28 cellular contexts compared by ENCODE assay signal in the genomic region with DNA sequence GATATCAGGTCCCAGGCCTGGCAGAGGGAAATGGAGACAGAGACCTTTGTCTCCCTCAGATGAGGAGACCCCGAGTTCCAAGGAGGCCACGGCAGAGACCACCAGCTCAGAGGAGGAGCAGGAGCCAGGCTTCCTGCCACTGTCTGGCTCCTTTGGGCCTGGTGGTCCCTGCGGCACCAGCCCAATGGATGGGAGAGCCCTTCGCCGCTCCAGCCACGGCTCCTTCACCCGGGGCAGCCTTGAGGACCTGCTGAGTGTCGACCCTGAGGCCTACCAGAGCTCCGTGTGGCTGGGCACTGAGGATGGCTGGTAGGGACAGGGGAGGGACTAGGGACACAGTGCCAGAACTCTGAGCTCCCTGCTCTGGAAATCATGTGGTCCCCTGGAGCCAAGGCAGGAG. TPM values are rescaled to one million over a fixed set of nuclear protein-coding genes. Genes with fewer than 3 reads are reported as not detected.
"Had no signal": no experiment of that assay in that cellular context is flagged by ENCODE, and none has a peak within 500 bp of the region (broad histone marks: within the 10 kb centered on the region; RNA-seq: fewer than 3 reads in every experiment).

No MANE protein-coding gene starts in this region.

- H3K9me3 Mint-ChIP-seq: activated CD4-positive, alpha-beta memory T cell treated with anti-CD3 and anti-CD28 coated beads, Interleukin-2, amount 10 ng/mL, durations not matched to agents 7 days and 5 days; activated CD4-positive, alpha-beta T cell treated with anti-CD3 and anti-CD28 coated beads, Interleukin-2, amount 10 ng/mL, durations not matched to agents 24 days and 14 days; activated naive CD4-positive, alpha-beta T cell treated with anti-CD3 and anti-CD28 coated beads, Interleukin-2, amount 10 ng/mL, durations not matched to agents 7 days and 5 days; activated naive CD8-positive, alpha-beta T cell treated with anti-CD3 and anti-CD28 coated beads, Interleukin-2, amount 10 ng/mL, durations not matched to agents 7 days and 5 days; activated T-cell treated with anti-CD3 and anti-CD28 coated beads, Interleukin-2, amount 50 U/mL, for 24 hours; nephron progenitor cell; stimulated activated naive B cell treated with anti-CD40 and anti-IgM and Interleukin-4, amounts not matched to agents 10 μg/mL and 1 μg/mL and 100 μg/mL, for 72 hours had no signal

- H3K27ac Mint-ChIP-seq: activated CD4-positive, alpha-beta memory T cell treated with anti-CD3 and anti-CD28 coated beads, Interleukin-2, amount 10 ng/mL, durations not matched to agents 7 days and 5 days; activated CD4-positive, alpha-beta T cell treated with anti-CD3 and anti-CD28 coated beads, Interleukin-2, amount 10 ng/mL, durations not matched to agents 24 days and 14 days; activated T-cell treated with anti-CD3 and anti-CD28 coated beads, Interleukin-2, amount 50 U/mL, for 24 hours; nephron progenitor cell; progenitor cell of endocrine pancreas had no signal

- H3K36me3 ChIP-seq: ovary had no signal

- H3K27ac ChIP-seq: brain microvascular endothelial cell, lower lobe of right lung, ovary, stomach, suprapubic skin, tibial nerve had no signal

- H3K27me3 ChIP-seq: brain microvascular endothelial cell, gastroesophageal sphincter, ovary, stomach, suprapubic skin, tibial nerve had no signal

- DNase-seq: activated CD4-positive, alpha-beta memory T cell treated with anti-CD3 and anti-CD28 coated beads, Interleukin-2, amount 10 ng/mL, durations not matched to agents 7 days and 5 days; activated CD4-positive, alpha-beta T cell treated with anti-CD3 and anti-CD28 coated beads, Interleukin-2, amount 10 ng/mL, durations not matched to agents 24 days and 14 days; activated CD4-positive, CD25-positive, alpha-beta regulatory T cell treated with anti-CD3 and anti-CD28 coated beads, Interleukin-2, amount 50 U/mL, for 72 hours; activated CD8-positive, alpha-beta memory T cell treated with anti-CD3 and anti-CD28 coated beads, Interleukin-2, amount 50 U/mL, for 48 hours; activated gamma-delta T cell; activated naive CD4-positive, alpha-beta T cell treated with anti-CD3 and anti-CD28 coated beads, Interleukin-2, amount 10 ng/mL, durations not matched to agents 7 days and 5 days; activated naive CD8-positive, alpha-beta T cell treated with anti-CD3 and anti-CD28 coated beads, Interleukin-2, amount 10 ng/mL, durations not matched to agents 7 days and 5 days; activated T-cell treated with anti-CD3 and anti-CD28 coated beads, Interleukin-2, amount 50 U/mL, for 24 hours; brain microvascular endothelial cell; kidney glomerular epithelial cell; lower lobe of right lung; mesenchymal stem cell; nephron progenitor cell; ovary; stimulated activated CD4-positive, alpha-beta T cell treated with anti-CD3 and anti-CD28 coated beads, Interleukin-12 subunit alpha, Interleukin-12 subunit beta, amount 100 ng/mL, for 4 hours; stimulated activated CD4-positive, alpha-beta T cell treated with anti-CD3 and anti-CD28 coated beads, Interleukin-4, amount 100 ng/mL, for 4 hours; stimulated activated CD8-positive, alpha-beta memory T cell treated with anti-CD3 and anti-CD28 coated beads, Interleukin-4, amount 100 ng/mL, for 48 hours; stimulated activated naive B cell treated with anti-CD40 and anti-IgM and Interleukin-4, amounts not matched to agents 10 μg/mL and 1 μg/mL and 100 μg/mL, for 72 hours; stomach; SW 1271; T-helper 2 cell had no signal

- H3K4me1 ChIP-seq: suprapubic skin had no signal

- ATAC-seq: gastroesophageal sphincter; left lobe of liver; lower lobe of right lung; sciatic nerve; stimulated activated naive B cell treated with anti-CD40 and anti-IgM and Interleukin-4, amounts not matched to agents 10 μg/mL and 1 μg/mL and 100 μg/mL, for 72 hours had no signal

- H3K4me3 ChIP-seq: gastroesophageal sphincter, lower lobe of right lung, ovary, skin epidermis, stomach, suprapubic skin, tibial nerve had no signal

- H3K4me3 Mint-ChIP-seq: activated CD4-positive, alpha-beta memory T cell treated with anti-CD3 and anti-CD28 coated beads, Interleukin-2, amount 10 ng/mL, durations not matched to agents 7 days and 5 days; activated CD4-positive, alpha-beta T cell treated with anti-CD3 and anti-CD28 coated beads, Interleukin-2, amount 10 ng/mL, durations not matched to agents 24 days and 14 days; activated naive CD4-positive, alpha-beta T cell treated with anti-CD3 and anti-CD28 coated beads, Interleukin-2, amount 10 ng/mL, durations not matched to agents 7 days and 5 days; activated naive CD8-positive, alpha-beta T cell treated with anti-CD3 and anti-CD28 coated beads, Interleukin-2, amount 10 ng/mL, durations not matched to agents 7 days and 5 days; activated T-cell treated with anti-CD3 and anti-CD28 coated beads, Interleukin-2, amount 50 U/mL, for 24 hours; nephron progenitor cell; stimulated activated naive B cell treated with anti-CD40 and anti-IgM and Interleukin-4, amounts not matched to agents 10 μg/mL and 1 μg/mL and 100 μg/mL, for 72 hours had no signal

- H3K27me3 Mint-ChIP-seq: activated CD4-positive, alpha-beta memory T cell treated with anti-CD3 and anti-CD28 coated beads, Interleukin-2, amount 10 ng/mL, durations not matched to agents 7 days and 5 days; activated CD4-positive, alpha-beta T cell treated with anti-CD3 and anti-CD28 coated beads, Interleukin-2, amount 10 ng/mL, durations not matched to agents 24 days and 14 days; activated naive CD4-positive, alpha-beta T cell treated with anti-CD3 and anti-CD28 coated beads, Interleukin-2, amount 10 ng/mL, durations not matched to agents 7 days and 5 days; activated naive CD8-positive, alpha-beta T cell treated with anti-CD3 and anti-CD28 coated beads, Interleukin-2, amount 10 ng/mL, durations not matched to agents 7 days and 5 days; activated T-cell treated with anti-CD3 and anti-CD28 coated beads, Interleukin-2, amount 50 U/mL, for 24 hours; progenitor cell of endocrine pancreas; stimulated activated naive B cell treated with anti-CD40 and anti-IgM and Interleukin-4, amounts not matched to agents 10 μg/mL and 1 μg/mL and 100 μg/mL, for 72 hours had no signal

- H3K9me3 ChIP-seq: gastroesophageal sphincter, lower lobe of right lung, ovary, stomach, suprapubic skin, tibial nerve had no signal

- H3K36me3 Mint-ChIP-seq: activated naive CD8-positive, alpha-beta T cell treated with anti-CD3 and anti-CD28 coated beads, Interleukin-2, amount 10 ng/mL, durations not matched to agents 7 days and 5 days had no signal

RNA-seq across cellular contexts. Expression of gene ARHGEF17, which starts 55.1 kb away (rescaled TPM):
- total RNA-seq: activated CD4-positive, alpha-beta T cell treated with anti-CD3 and anti-CD28 coated beads, Interleukin-2, amount 10 ng/mL, durations not matched to agents 24 days and 14 days; activated naive CD8-positive, alpha-beta T cell treated with anti-CD3 and anti-CD28 coated beads, Interleukin-2, amount 10 ng/mL, durations not matched to agents 7 days and 5 days had no signal
